8 cellular contexts compared by ENCODE assay signal in genomic region chr10:14602807-14603538, GRCh38.
DNase-seq lines count a peak whose midpoint lies in the region; ATAC-seq, FAIRE-seq and TF ChIP-seq lines count a peak whose summit lies in the region.

No MANE protein-coding gene starts in this region.

- no peaks in the 10 kb centered on the region for H3K9me3 ChIP-seq in kidney (ENCODE audit: control insufficient read depth in 1 of 2, low read length in 2 of 2)

- ATAC-seq in activated naive CD4-positive, alpha-beta T cell treated with anti-CD3 and anti-CD28 coated beads, Interleukin-2, amount 50 U/mL, for 72 hours = no peak
- no peak for ATAC-seq in GM21515 (IDR thresholded peaks at IDR 0.05; ENCODE audit: unreplicated experiment)

- H3K9ac ChIP-seq in kidney (ENCODE audit: low read length in 2 of 2) = peak overlapping the region; percentile 80 to 92

- H3K4me3 ChIP-seq in kidney (ENCODE audit: low read length in 2 of 2) = peak overlapping the region; percentile 82 to 96

- H3K4me1 ChIP-seq in kidney (ENCODE audit: control insufficient read depth in 1 of 2, insufficient read depth in 1 of 2, low read depth in 1 of 2, low read length in 2 of 2) = peaks cover 17 to 26% of the 10 kb centered on the region in 2 donors

- no peak for FAIRE-seq in kidney (lab: Jason Lieb, UNC)

- no peak for TF ChIP-seq CTCF in kidney (IDR thresholded peaks at IDR 0.05; ENCODE audit: borderline replicate concordance, extremely low read depth, insufficient read depth)

- peak overlapping the region; percentile 19 to 80 for H3K27ac ChIP-seq in kidney (ENCODE audit: low read depth in 2 of 2, low read length in 2 of 2)
- peak overlapping the region; percentile 82 for H3K27ac ChIP-seq in substantia nigra (ENCODE audit: low read depth, low read length, poor library complexity, severe bottlenecking)

- DNase-seq in NCI-H146 treated with DMSO at 0.1 percent for 48 hours (lab: John Stamatoyannopoulos, UW; ENCODE audit: unreplicated experiment) (peak; percentile 30), NCI-H146 (lab: John Stamatoyannopoulos, UW) (no peak), kidney (no peak), substantia nigra (lab: John Stamatoyannopoulos, UW) (peak in 1 of 49 donors; percentile 18), NCI-H1105 treated with DMSO at 0.1 percent for 48 hours (lab: John Stamatoyannopoulos, UW) (no peak), cortex of kidney (lab: John Stamatoyannopoulos, UW) (no peak)
- no peak for DNase-seq in activated naive CD4-positive, alpha-beta T cell treated with anti-CD3 and anti-CD28 coated beads, Interleukin-2, amount 50 U/mL, for 72 hours (ENCODE audit: low spot score in 2 of 2)

- intact Hi-C loops in kidney (cut with DNase I) = no loop called here

- H3K9me3 Mint-ChIP-seq in activated naive CD4-positive, alpha-beta T cell treated with anti-CD3 and anti-CD28 coated beads, Interleukin-2, amount 50 U/mL, for 72 hours = peaks cover 4 to 14% of the 10 kb centered on the region in 2 donors

- H3K36me3 ChIP-seq in kidney (ENCODE audit: control insufficient read depth in 1 of 2, insufficient read depth in 2 of 2, low read length in 2 of 2) = peaks cover 8 to 13% of the 10 kb centered on the region in 2 donors

- H3K27ac Mint-ChIP-seq in activated naive CD4-positive, alpha-beta T cell treated with anti-CD3 and anti-CD28 coated beads, Interleukin-2, amount 50 U/mL, for 72 hours = peak overlapping the region; percentile 94 to 99

- H3K36me3 Mint-ChIP-seq in activated naive CD4-positive, alpha-beta T cell treated with anti-CD3 and anti-CD28 coated beads, Interleukin-2, amount 50 U/mL, for 72 hours = peaks cover 38 to 78% of the 10 kb centered on the region in 2 donors
